9 cellular contexts compared by ENCODE assay signal in the genomic region with DNA sequence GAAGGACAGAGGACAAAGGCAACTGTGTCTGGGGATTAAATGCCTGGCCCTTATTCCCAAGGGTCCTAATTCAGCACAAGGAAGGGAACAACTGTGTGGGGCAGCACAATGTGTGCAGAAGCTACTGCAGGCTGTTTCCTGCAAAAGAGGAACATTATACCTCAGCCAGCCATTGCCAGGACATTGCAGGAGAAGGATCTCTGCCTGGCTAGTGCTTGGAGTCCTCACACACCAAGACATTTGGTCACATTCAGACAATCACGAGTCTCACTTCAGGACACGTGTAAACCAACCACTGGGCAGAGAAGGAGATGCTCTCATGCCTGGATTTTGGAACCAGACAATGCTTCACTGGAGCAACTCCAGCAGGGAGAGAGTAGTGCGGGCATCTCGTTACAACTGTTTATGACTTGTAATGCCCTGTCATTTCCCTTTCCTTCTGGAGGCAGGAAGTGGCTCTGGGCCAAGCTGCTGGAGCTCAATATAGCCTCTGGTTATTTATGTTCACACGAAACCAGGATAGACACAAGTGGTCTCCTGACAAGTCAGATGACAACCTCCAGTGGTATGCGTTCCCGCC. TPM values are rescaled to one million over a fixed set of nuclear protein-coding genes. Genes with fewer than 3 reads are reported as not detected.
A peak's percentile ranks its signal among the peaks of the same experiment; 100 is the strongest.
DNase-seq lines count a peak whose midpoint lies in the region; ATAC-seq and TF ChIP-seq lines count a peak whose summit lies in the region.
"Had no signal": no experiment of that assay in that cellular context is flagged by ENCODE, and none has a peak within 500 bp of the region (broad histone marks: within the 10 kb centered on the region; RNA-seq: fewer than 3 reads in every experiment).

No MANE protein-coding gene starts in this region.

- peak overlapping the region; percentile 0 to 57 (median 16) for H3K27ac ChIP-seq in esophagus muscularis mucosa (replicated peaks in 1 of 4)
- peak overlapping the region; percentile 64 to 85 (median 78) for H3K27ac ChIP-seq in gastrocnemius medialis

- H3K36me3 Mint-ChIP-seq in activated CD4-positive, alpha-beta T cell treated with anti-CD3 and anti-CD28 coated beads, Interleukin-2, amount 10 ng/mL, durations not matched to agents 24 days and 14 days (ENCODE audit: low read depth) = no peaks in the 10 kb centered on the region
- H3K36me3 Mint-ChIP-seq in activated naive CD4-positive, alpha-beta T cell treated with anti-CD3 and anti-CD28 coated beads, Interleukin-2, amount 50 U/mL, for 72 hours = no peaks in the 10 kb centered on the region

- in situ Hi-C loops in gastrocnemius medialis (cut with MboI; ENCODE audit: low sequenced_read_pairs in 4 of 4) = no loop called here

- peaks cover 5% of the 10 kb centered on the region for H3K4me1 Mint-ChIP-seq in activated CD4-positive, alpha-beta T cell treated with anti-CD3 and anti-CD28 coated beads, Interleukin-2, amount 10 ng/mL, durations not matched to agents 24 days and 14 days
- H3K4me1 Mint-ChIP-seq: neural crest cell had no signal

- WGBS in esophagus muscularis mucosa = 32% methylated on average over 7 of the region's 7 CpGs

- no peak overlapping the region for H3K4me3 Mint-ChIP-seq in activated CD4-positive, alpha-beta T cell treated with anti-CD3 and anti-CD28 coated beads, Interleukin-2, amount 10 ng/mL, durations not matched to agents 24 days and 14 days
- H3K4me3 Mint-ChIP-seq: neural crest cell had no signal

- TF ChIP-seq CTCF in esophagus muscularis mucosa (IDR thresholded peaks at IDR 0.05) = no peak
- no peak for TF ChIP-seq CTCF in gastrocnemius medialis (IDR thresholded peaks at IDR 0.05 in 4 of 5, conservative IDR thresholded peaks at IDR 0.05 in 1 of 5)

- TF ChIP-seq POLR2A in esophagus muscularis mucosa (IDR thresholded peaks at IDR 0.05; ENCODE audit: low read depth) (no peak), gastrocnemius medialis (IDR thresholded peaks at IDR 0.05) (peak in 1 of 2 donors; percentile 31)

- DNase-seq in activated CD4-positive, alpha-beta T cell treated with anti-CD3 and anti-CD28 coated beads, Interleukin-2, amount 10 ng/mL, durations not matched to agents 24 days and 14 days = peak; percentile 58
- DNase-seq in activated CD4-positive, alpha-beta T cell treated with anti-CD3 and anti-CD28 coated beads for 4 hours = no peak
- DNase-seq in OCI-M1 (lab: John Stamatoyannopoulos, UW) = peak; percentile 85
- no peak for DNase-seq in esophagus muscularis mucosa (ENCODE audit: extremely low spot score)
- peak; percentile 70 to 91 for DNase-seq in gastrocnemius medialis
- DNase-seq in stimulated activated CD8-positive, alpha-beta memory T cell treated with anti-CD3 and anti-CD28 coated beads, Interleukin-4, amount 100 ng/mL, for 48 hours = no peak
- no peak for DNase-seq in activated naive CD4-positive, alpha-beta T cell treated with anti-CD3 and anti-CD28 coated beads, Interleukin-2, amount 50 U/mL, for 72 hours (ENCODE audit: low spot score in 2 of 2)

- H3K4me3 ChIP-seq in esophagus muscularis mucosa (no peak overlapping the region), gastrocnemius medialis (peak overlapping the region in 2 of 4 donors; percentile 7 to 9)

- intact Hi-C loops in activated CD4-positive, alpha-beta T cell treated with anti-CD3 and anti-CD28 coated beads, Interleukin-2, amount 10 ng/mL, durations not matched to agents 24 days and 14 days (cut with micrococcal nuclease) = no loop called here
- intact Hi-C loops in esophagus muscularis mucosa (cut with DNase I) (no loop called here), gastrocnemius medialis (cut with DNase I; ENCODE audit: low total_unique reads) (loop anchor here (1.0 to 5.0 kb wide), 2 partner anchors 23 to 67 kb away; no protein-coding TSS in a partner anchor)

- no peaks in the 10 kb centered on the region for H3K27me3 ChIP-seq in esophagus muscularis mucosa
- no peaks in the 10 kb centered on the region for H3K27me3 ChIP-seq in gastrocnemius medialis

- no peaks in the 10 kb centered on the region for H3K9me3 Mint-ChIP-seq in activated CD4-positive, alpha-beta T cell treated with anti-CD3 and anti-CD28 coated beads, Interleukin-2, amount 10 ng/mL, durations not matched to agents 24 days and 14 days
- no peaks in the 10 kb centered on the region for H3K9me3 Mint-ChIP-seq in activated naive CD4-positive, alpha-beta T cell treated with anti-CD3 and anti-CD28 coated beads, Interleukin-2, amount 50 U/mL, for 72 hours
- H3K9me3 Mint-ChIP-seq: neural crest cell had no signal

- peaks cover 28% of the 10 kb centered on the region for H3K27me3 Mint-ChIP-seq in activated CD4-positive, alpha-beta T cell treated with anti-CD3 and anti-CD28 coated beads, Interleukin-2, amount 10 ng/mL, durations not matched to agents 24 days and 14 days

- peak; percentile 94 to 97 for ATAC-seq in gastrocnemius medialis
- ATAC-seq in GM21717 (IDR thresholded peaks at IDR 0.05; ENCODE audit: unreplicated experiment) = no peak
- ATAC-seq in activated naive CD4-positive, alpha-beta T cell treated with anti-CD3 and anti-CD28 coated beads, Interleukin-2, amount 50 U/mL, for 72 hours = no peak

- H3K36me3 ChIP-seq in esophagus muscularis mucosa = no peaks in the 10 kb centered on the region
- no peaks in the 10 kb centered on the region for H3K36me3 ChIP-seq in gastrocnemius medialis

- H3K9me3 ChIP-seq in esophagus muscularis mucosa = no peaks in the 10 kb centered on the region
- no peaks in the 10 kb centered on the region for H3K9me3 ChIP-seq in gastrocnemius medialis

- no peak for TF ChIP-seq EP300 in esophagus muscularis mucosa (IDR thresholded peaks at IDR 0.05)

- H3K27ac Mint-ChIP-seq in activated CD4-positive, alpha-beta T cell treated with anti-CD3 and anti-CD28 coated beads, Interleukin-2, amount 10 ng/mL, durations not matched to agents 24 days and 14 days = no peak overlapping the region
- H3K27ac Mint-ChIP-seq in activated naive CD4-positive, alpha-beta T cell treated with anti-CD3 and anti-CD28 coated beads, Interleukin-2, amount 50 U/mL, for 72 hours = no peak overlapping the region

- H3K4me1 ChIP-seq in esophagus muscularis mucosa = peaks cover 0 to 17% (median 10%) of the 10 kb centered on the region in 4 donors
- H3K4me1 ChIP-seq in gastrocnemius medialis = peaks cover 21% of the 10 kb centered on the region in 2 donors

RNA-seq across cellular contexts. Expression of a gene that starts 23.9 kb away (rescaled TPM):
- 6.7 and 7.5 TPM in 2 replicates for total RNA-seq in activated CD4-positive, alpha-beta T cell treated with anti-CD3 and anti-CD28 coated beads, Interleukin-2, amount 10 ng/mL, durations not matched to agents 24 days and 14 days
- 10 to 100 TPM; 21.9 to 33.6 (median 24.4) TPM for total RNA-seq in esophagus muscularis mucosa
- total RNA-seq in gastrocnemius medialis = 10 to 100 TPM; 20.9 to 41.1 (median 30.9) TPM
- total RNA-seq in activated naive CD4-positive, alpha-beta T cell treated with anti-CD3 and anti-CD28 coated beads, Interleukin-2, amount 50 U/mL, for 72 hours = under 1 TPM; 0.02 to 0.54 TPM

Comparison
In these comparisons a context has a peak if more than half of its experiments do, and no peak if none do; other contexts are left out.
1. DNase-seq: peak in activated CD4-positive, alpha-beta T cell treated with anti-CD3 and anti-CD28 coated beads, Interleukin-2, amount 10 ng/mL, durations not matched to agents 24 days and 14 days (single experiment), OCI-M1 (single experiment) and gastrocnemius medialis (2 of 2); none in activated CD4-positive, alpha-beta T cell treated with anti-CD3 and anti-CD28 coated beads for 4 hours (0 of 2), esophagus muscularis mucosa (single experiment), stimulated activated CD8-positive, alpha-beta memory T cell treated with anti-CD3 and anti-CD28 coated beads, Interleukin-4, amount 100 ng/mL, for 48 hours (single experiment) and activated naive CD4-positive, alpha-beta T cell treated with anti-CD3 and anti-CD28 coated beads, Interleukin-2, amount 50 U/mL, for 72 hours (0 of 2).
2. ATAC-seq: peak in gastrocnemius medialis (2 of 2); none in GM21717 (single experiment) and activated naive CD4-positive, alpha-beta T cell treated with anti-CD3 and anti-CD28 coated beads, Interleukin-2, amount 50 U/mL, for 72 hours (0 of 2).